Comparison of ENCODE assay signal across 7 cellular contexts in the genomic region with DNA sequence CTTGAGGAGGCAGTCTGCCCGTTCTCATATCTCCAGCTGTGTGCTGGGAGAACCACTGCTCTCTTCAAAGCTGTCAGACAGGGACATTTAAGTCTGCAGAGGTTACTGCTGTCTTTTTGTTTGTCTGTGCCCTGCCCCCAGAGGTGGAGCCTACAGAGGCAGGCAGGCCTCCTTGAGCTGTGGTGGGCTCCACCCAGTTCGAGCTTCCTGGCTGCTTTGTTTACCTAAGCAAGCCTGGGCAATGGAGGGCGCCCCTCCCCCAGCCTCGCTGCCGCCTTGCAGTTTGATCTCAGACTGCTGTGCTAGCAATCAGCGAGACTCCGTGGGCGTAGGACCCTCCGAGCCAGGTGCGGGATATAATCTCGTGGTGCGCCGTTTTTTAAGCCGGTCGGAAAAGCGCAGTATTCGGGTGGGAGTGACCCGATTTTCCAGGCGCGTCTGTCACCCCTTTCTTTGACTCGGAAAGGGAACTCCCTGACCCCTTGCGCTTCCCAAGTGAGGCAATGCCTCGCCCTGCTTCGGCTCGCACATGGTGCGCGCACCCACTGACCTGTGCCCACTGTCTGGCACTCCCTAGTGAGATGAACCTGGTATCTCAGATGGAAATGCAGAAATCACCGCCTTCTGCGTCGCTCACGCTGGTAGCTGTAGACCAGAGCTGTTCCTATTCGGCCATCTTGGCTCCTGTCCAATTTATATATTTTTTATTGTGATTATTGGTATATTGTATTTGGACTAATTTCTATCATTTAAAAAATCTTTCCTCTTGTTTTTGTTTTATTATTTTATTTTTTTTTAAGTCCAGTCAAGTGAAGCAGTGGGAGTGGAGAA. TPM values are rescaled to one million over a fixed set of nuclear protein-coding genes. Genes with fewer than 3 reads are reported as not detected.
DNase-seq lines count a peak whose midpoint lies in the region; ATAC-seq lines count a peak whose summit lies in the region.
"Not testable (repeated sequence)": the region's sequence is repeated elsewhere in the genome, so short reads cannot be mapped to it uniquely, and the experiment has no call there.

No MANE protein-coding gene starts in this region.

- not testable (repeated sequence) for H3K27me3 Mint-ChIP-seq in activated CD4-positive, alpha-beta memory T cell treated with anti-CD3 and anti-CD28 coated beads, Interleukin-2, amount 10 ng/mL, durations not matched to agents 7 days and 5 days; activated naive CD8-positive, alpha-beta T cell treated with anti-CD3 and anti-CD28 coated beads, Interleukin-2, amount 50 U/mL, for 24 hours; naive thymus-derived CD4-positive, alpha-beta T cell

- H3K36me3 Mint-ChIP-seq in activated CD4-positive, alpha-beta memory T cell treated with anti-CD3 and anti-CD28 coated beads, Interleukin-2, amount 10 ng/mL, durations not matched to agents 7 days and 5 days (ENCODE audit: low read depth); activated naive CD8-positive, alpha-beta T cell treated with anti-CD3 and anti-CD28 coated beads, Interleukin-2, amount 50 U/mL, for 24 hours (ENCODE audit: low read depth): not testable (repeated sequence)
- H3K36me3 Mint-ChIP-seq in naive thymus-derived CD4-positive, alpha-beta T cell = peaks cover 4 to 16% (median 11%) of the 10 kb centered on the region in 5 donors

- ATAC-seq in activated naive CD8-positive, alpha-beta T cell treated with anti-CD3 and anti-CD28 coated beads, Interleukin-2, amount 50 U/mL, for 24 hours; naive thymus-derived CD4-positive, alpha-beta T cell: not testable (repeated sequence)

- not testable (repeated sequence) for H3K4me1 ChIP-seq in naive thymus-derived CD4-positive, alpha-beta T cell (ENCODE audit: control insufficient read depth in 2 of 2, insufficient read depth in 2 of 2, low read length in 2 of 2)

- intact Hi-C loops in naive thymus-derived CD4-positive, alpha-beta T cell (cut with micrococcal nuclease) = not testable (repeated sequence)

- POLR2A ChIA-PET in activated CD4-positive, alpha-beta memory T cell treated with anti-CD3 and anti-CD28 coated beads, Interleukin-2, amount 10 ng/mL, durations not matched to agents 7 days and 5 days (lab: Charles Lee); naive thymus-derived CD4-positive, alpha-beta T cell (lab: Charles Lee): not testable (repeated sequence)

- H3K27me3 ChIP-seq in naive thymus-derived CD4-positive, alpha-beta T cell (ENCODE audit: control insufficient read depth in 2 of 2, insufficient read depth in 2 of 2, low read length in 2 of 2) = not testable (repeated sequence)

- DNase-seq in DMS79 treated with DMSO at 0.1 percent for 48 hours (lab: John Stamatoyannopoulos, UW) (peak; percentile 27), NCI-H345 (lab: John Stamatoyannopoulos, UW) (peak; percentile 21), SW480 (ENCODE audit: low spot score) (peak; percentile 63)
- peak; percentile 19 for DNase-seq in Jurkat, Clone E6-1 (ENCODE audit: low read depth, low spot score)
- DNase-seq in activated CD4-positive, alpha-beta memory T cell treated with anti-CD3 and anti-CD28 coated beads, Interleukin-2, amount 10 ng/mL, durations not matched to agents 7 days and 5 days; activated naive CD8-positive, alpha-beta T cell treated with anti-CD3 and anti-CD28 coated beads, Interleukin-2, amount 50 U/mL, for 24 hours: not testable (repeated sequence)
- DNase-seq in naive thymus-derived CD4-positive, alpha-beta T cell = peak in 3 of 9 donors; percentile 11 to 40 (median 21)

- peaks cover 11% of the 10 kb centered on the region for H3K4me1 Mint-ChIP-seq in activated CD4-positive, alpha-beta memory T cell treated with anti-CD3 and anti-CD28 coated beads, Interleukin-2, amount 10 ng/mL, durations not matched to agents 7 days and 5 days
- H3K4me1 Mint-ChIP-seq in activated naive CD8-positive, alpha-beta T cell treated with anti-CD3 and anti-CD28 coated beads, Interleukin-2, amount 50 U/mL, for 24 hours = peaks cover 13% of the 10 kb centered on the region
- H3K4me1 Mint-ChIP-seq in naive thymus-derived CD4-positive, alpha-beta T cell = peaks cover 5 to 27% (median 20%) of the 10 kb centered on the region in 7 donors

- not testable (repeated sequence) for H3K36me3 ChIP-seq in naive thymus-derived CD4-positive, alpha-beta T cell (ENCODE audit: control insufficient read depth in 2 of 3, insufficient read depth in 3 of 3, low read length in 3 of 3)

- peak overlapping the region; percentile 62 for H3K4me3 ChIP-seq in Jurkat, Clone E6-1 (ENCODE audit: low read length)
- H3K4me3 ChIP-seq in naive thymus-derived CD4-positive, alpha-beta T cell (ENCODE audit: low read length) = not testable (repeated sequence)

- H3K27ac Mint-ChIP-seq in activated CD4-positive, alpha-beta memory T cell treated with anti-CD3 and anti-CD28 coated beads, Interleukin-2, amount 10 ng/mL, durations not matched to agents 7 days and 5 days = peak overlapping the region; percentile 65
- H3K27ac Mint-ChIP-seq in activated naive CD8-positive, alpha-beta T cell treated with anti-CD3 and anti-CD28 coated beads, Interleukin-2, amount 50 U/mL, for 24 hours = not testable (repeated sequence)
- peak overlapping the region; percentile 43 to 89 (median 77) for H3K27ac Mint-ChIP-seq in naive thymus-derived CD4-positive, alpha-beta T cell

- H3K4me3 Mint-ChIP-seq in activated CD4-positive, alpha-beta memory T cell treated with anti-CD3 and anti-CD28 coated beads, Interleukin-2, amount 10 ng/mL, durations not matched to agents 7 days and 5 days = peak overlapping the region; percentile 66
- H3K4me3 Mint-ChIP-seq in activated naive CD8-positive, alpha-beta T cell treated with anti-CD3 and anti-CD28 coated beads, Interleukin-2, amount 50 U/mL, for 24 hours = peak overlapping the region; percentile 21
- H3K4me3 Mint-ChIP-seq in naive thymus-derived CD4-positive, alpha-beta T cell = peak overlapping the region; percentile 49 to 78 (median 65)

- H3K27ac ChIP-seq in naive thymus-derived CD4-positive, alpha-beta T cell (ENCODE audit: low read depth, low read length) = not testable (repeated sequence)

- CTCF ChIA-PET in activated CD4-positive, alpha-beta memory T cell treated with anti-CD3 and anti-CD28 coated beads, Interleukin-2, amount 10 ng/mL, durations not matched to agents 7 days and 5 days (lab: Charles Lee); naive thymus-derived CD4-positive, alpha-beta T cell (lab: Charles Lee): not testable (repeated sequence)

- H3K9me3 Mint-ChIP-seq in activated CD4-positive, alpha-beta memory T cell treated with anti-CD3 and anti-CD28 coated beads, Interleukin-2, amount 10 ng/mL, durations not matched to agents 7 days and 5 days = not testable (repeated sequence)
- peaks cover 19% of the 10 kb centered on the region for H3K9me3 Mint-ChIP-seq in activated naive CD8-positive, alpha-beta T cell treated with anti-CD3 and anti-CD28 coated beads, Interleukin-2, amount 50 U/mL, for 24 hours
- H3K9me3 Mint-ChIP-seq in naive thymus-derived CD4-positive, alpha-beta T cell = peaks cover 1 to 40% (median 9%) of the 10 kb centered on the region in 11 donors

- not testable (repeated sequence) for H3K9me3 ChIP-seq in naive thymus-derived CD4-positive, alpha-beta T cell (ENCODE audit: control insufficient read depth in 2 of 3, low read length in 3 of 3)

RNA-seq across cellular contexts. Expression of a gene that starts 59.7 kb away (rescaled TPM):
- 76.1 TPM for polyA plus RNA-seq in Jurkat, Clone E6-1 (2012; ENCODE audit: insufficient read depth, insufficient read length)
- total RNA-seq in activated CD4-positive, alpha-beta memory T cell treated with anti-CD3 and anti-CD28 coated beads, Interleukin-2, amount 10 ng/mL, durations not matched to agents 7 days and 5 days = 100 to 1,000 TPM; 136 to 144 TPM
- 100 to 1,000 TPM; 169 to 268 (median 193) TPM for total RNA-seq in naive thymus-derived CD4-positive, alpha-beta T cell
- 10 to 100 TPM; 67.0 to 71.0 TPM for polyA plus RNA-seq in naive thymus-derived CD4-positive, alpha-beta T cell
